Comparison of ENCODE assay signal across 33 cellular contexts in genomic region chr14:50836515-50836914, GRCh38. TPM values are rescaled to one million over a fixed set of nuclear protein-coding genes. Genes with fewer than 3 reads are reported as not detected.
DNase-seq lines count a peak whose midpoint lies in the region; ATAC-seq, FAIRE-seq and TF ChIP-seq lines count a peak whose summit lies in the region.
"Had no signal": no experiment of that assay in that cellular context is flagged by ENCODE, and none has a peak within 500 bp of the region (broad histone marks: within the 10 kb centered on the region; RNA-seq: fewer than 3 reads in every experiment).

No MANE protein-coding gene starts in this region.

- no peak for TF ChIP-seq POLR2A in lower leg skin (IDR thresholded peaks at IDR 0.05)

- intact Hi-C loops in lower leg skin (cut with DNase I; ENCODE audit: low total_unique reads), result loop anchor here (5.0 kb wide), 1 partner anchor 366 kb away; no protein-coding TSS in a partner anchor

- FAIRE-seq in GM19239 (lab: Jason Lieb, UNC), result peak; percentile 21
- FAIRE-seq: A549, K562 had no signal

- no peak for ATAC-seq in GM21825 (IDR thresholded peaks at IDR 0.05; ENCODE audit: unreplicated experiment)
- ATAC-seq: activated CD8-positive, alpha-beta memory T cell treated with anti-CD3 and anti-CD28 coated beads, Interleukin-2, amount 10 ng/mL, durations not matched to agents 7 days and 5 days; K562; left lobe of liver; sciatic nerve had no signal

- H3K4me3 ChIP-seq in lower leg skin (ENCODE audit: low read depth, poor library complexity, severe bottlenecking), result no peak overlapping the region
- H3K4me3 ChIP-seq: A549, ascending aorta, K562, neural progenitor cell, PC-9, thyroid gland had no signal

- TF ChIP-seq CTCF in lower leg skin (IDR thresholded peaks at IDR 0.05), result no peak

- 92 to 98% methylated on average over 5 of the region's 5 CpGs for WGBS in lower leg skin, 2 donors

- DNase-seq in AG08396 (ENCODE audit: low spot score) (peak; percentile 56), GM19239 (ENCODE audit: insufficient read length, low spot score) (no peak), RKO (ENCODE audit: low spot score) (peak; percentile 43), kidney tubule cell (ENCODE audit: low spot score) (peak; percentile 75), lower leg skin (ENCODE audit: low spot score in 2 of 2) (no peak), NCI-H524 (lab: John Stamatoyannopoulos, UW) (no peak)
- DNase-seq in stimulated activated CD8-positive, alpha-beta memory T cell treated with anti-CD3 and anti-CD28 coated beads, Interleukin-4, amount 100 ng/mL, for 48 hours, result no peak
- DNase-seq: activated CD4-positive, CD25-positive, alpha-beta regulatory T cell; activated CD8-positive, alpha-beta memory T cell treated with anti-CD3 and anti-CD28 coated beads, Interleukin-2, amount 10 ng/mL, durations not matched to agents 7 days and 5 days; activated T-cell treated with anti-CD3 and anti-CD28 coated beads, Interleukin-2, amount 50 U/mL, for 48 hours; caudate nucleus; cortex of kidney; DMS 273 treated with DMSO at 0.1 percent for 48 hours; effector memory CD4-positive, alpha-beta T cell; hippocampal formation; MM.1S; NCI-H1417; NCI-H2029 treated with DMSO at 0.1 percent for 48 hours; NCI-H526 treated with DMSO at 0.1 percent for 48 hours; PC-9; SIG-M5; stimulated activated CD4-positive, alpha-beta T cell treated with anti-CD3 and anti-CD28 coated beads, Interleukin-4, amount 100 ng/mL, for 1 hour; thyroid gland had no signal

RNA-seq across cellular contexts. Expression of gene NIN, which starts 5.6 kb away (rescaled TPM):
- total RNA-seq in lower leg skin, result 10 to 100 TPM; 22.7 to 32.2 (median 28.5) TPM

RNA-seq across cellular contexts. Expression of gene ABHD12B, which starts 35.3 kb away (rescaled TPM):
- 10 to 100 TPM; 20.9 to 77.3 (median 36.2) TPM for total RNA-seq in lower leg skin
- total RNA-seq: activated CD8-positive, alpha-beta memory T cell treated with anti-CD3 and anti-CD28 coated beads, Interleukin-2, amount 10 ng/mL, durations not matched to agents 7 days and 5 days; ascending aorta; G401; HT1080; K562; left lobe of liver; PC-9; progenitor cell of endocrine pancreas; sciatic nerve had no signal

Comparison
In these comparisons a context has a peak if more than half of its experiments do, and no peak if none do; other contexts are left out.
1. DNase-seq: peak in AG08396 (single experiment), RKO (single experiment) and kidney tubule cell (single experiment); none in GM19239 (single experiment), lower leg skin (0 of 2), stimulated activated CD8-positive, alpha-beta memory T cell treated with anti-CD3 and anti-CD28 coated beads, Interleukin-4, amount 100 ng/mL, for 48 hours (single experiment) and NCI-H524 (0 of 2).